In the genomic region with DNA sequence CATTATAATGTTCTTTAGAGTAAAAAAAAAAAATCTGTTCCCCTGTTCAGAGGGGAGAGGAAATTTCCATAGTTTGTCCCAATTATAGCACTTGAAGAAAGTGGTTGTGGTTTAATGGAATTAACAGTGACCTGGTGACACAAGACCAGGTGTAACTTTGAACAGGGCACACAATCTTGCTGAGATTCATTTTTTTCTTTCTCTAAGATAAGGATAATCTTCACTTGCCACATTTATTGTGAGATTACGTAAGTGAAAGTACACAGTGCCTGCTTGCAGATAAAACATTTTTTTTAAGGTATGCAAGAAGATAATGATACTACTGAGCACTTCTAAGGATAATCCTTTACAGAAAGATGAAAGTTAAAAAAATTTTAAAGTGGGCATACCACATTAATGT, we compare ENCODE assay signal across 23 cellular contexts.
"Had no signal": no experiment of that assay in that cellular context is flagged by ENCODE, and none has a peak within 500 bp of the region (broad histone marks: within the 10 kb centered on the region; RNA-seq: fewer than 3 reads in every experiment).

No MANE protein-coding gene starts in this region.

- ATAC-seq: gastrocnemius medialis; heart right ventricle; left lung; lower lobe of right lung; pancreas; psoas muscle; sciatic nerve; stimulated activated naive B cell treated with anti-CD40 and anti-IgM and Interleukin-4, amounts not matched to agents 10 μg/mL and 1 μg/mL and 100 μg/mL, for 72 hours; stimulated activated naive CD8-positive, alpha-beta T cell treated with anti-CD3 and anti-CD28 coated beads, Interleukin-15, amount 100 ng/mL, for 72 hours; upper lobe of right lung had no signal

- H3K27ac ChIP-seq: gastrocnemius medialis, heart right ventricle, left lung, lower lobe of right lung, pancreas, psoas muscle, testis, tibial nerve, upper lobe of right lung, vagina had no signal

- FAIRE-seq: colon, endothelial cell of umbilical vein, keratinocyte, pancreas had no signal

- H3K4me3 ChIP-seq: gastrocnemius medialis, heart right ventricle, left lung, lower lobe of right lung, pancreas, psoas muscle, testis, tibial nerve, upper lobe of right lung, vagina had no signal

- H3K9me3 ChIP-seq: gastrocnemius medialis, heart right ventricle, left lung, lower lobe of right lung, pancreas, psoas muscle, testis, tibial nerve, upper lobe of right lung, vagina had no signal

- H3K36me3 ChIP-seq: gastrocnemius medialis, heart right ventricle, left lung, lower lobe of right lung, pancreas, tibial nerve, upper lobe of right lung, vagina had no signal

- H3K4me1 ChIP-seq: gastrocnemius medialis, heart right ventricle, left lung, lower lobe of right lung, pancreas, psoas muscle, testis, tibial nerve, upper lobe of right lung, vagina had no signal

- H3K27me3 ChIP-seq: gastrocnemius medialis, heart right ventricle, left lung, pancreas, testis, tibial nerve, upper lobe of right lung, vagina had no signal

- DNase-seq: dermis blood vessel endothelial cell; gastrocnemius medialis; heart right ventricle; left lung; lower lobe of right lung; midbrain; naive B cell; occipital lobe; pancreas; psoas muscle; retina; stimulated activated CD4-positive, alpha-beta T cell treated with anti-CD3 and anti-CD28 coated beads, Interleukin-2, amount 100 ng/mL, for 24 hours; stimulated activated CD4-positive, alpha-beta T cell treated with anti-CD3 and anti-CD28 coated beads, Interleukin-4, amount 100 ng/mL, for 4 hours; stimulated activated naive B cell treated with anti-CD40 and anti-IgM and Interleukin-4, amounts not matched to agents 10 μg/mL and 1 μg/mL and 100 μg/mL, for 72 hours; stimulated activated naive CD8-positive, alpha-beta T cell treated with anti-CD3 and anti-CD28 coated beads, Interleukin-15, amount 100 ng/mL, for 72 hours; testis; upper lobe of right lung had no signal
